In the genomic region with DNA sequence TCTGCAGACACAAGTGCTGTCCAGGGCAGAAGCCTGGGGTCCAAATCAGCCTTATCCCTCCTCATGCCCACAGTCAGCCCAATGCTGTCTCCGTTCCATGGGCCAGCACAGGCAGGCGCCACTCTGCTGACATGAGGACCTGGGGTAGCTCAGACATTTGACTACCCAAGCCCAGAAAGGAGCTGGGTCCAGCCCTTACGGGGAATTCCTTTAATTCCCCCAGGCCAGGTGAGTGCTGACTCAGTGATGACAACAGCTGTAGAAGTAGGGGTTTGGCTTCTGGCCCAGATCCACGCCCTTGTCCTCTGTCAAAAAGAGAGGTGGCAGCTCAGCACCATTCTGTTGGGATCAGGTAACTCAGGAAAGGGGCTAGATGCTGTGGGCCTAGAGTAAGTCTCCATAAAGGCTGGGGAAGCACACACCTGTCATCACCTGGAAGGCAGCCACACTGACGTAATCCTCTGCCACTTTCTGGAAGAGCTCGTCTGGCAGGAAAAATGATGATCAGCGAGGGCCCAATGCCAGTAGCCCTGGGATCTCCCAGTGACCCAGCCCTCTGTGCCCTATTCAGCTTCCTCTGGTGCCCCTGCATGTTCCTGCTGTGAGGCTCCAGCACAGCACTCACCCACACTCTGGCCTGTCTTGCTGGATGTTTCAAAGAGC, we compare ENCODE assay signal across 8 cellular contexts. TPM values are rescaled to one million over a fixed set of nuclear protein-coding genes. Genes with fewer than 3 reads are reported as not detected.
DNase-seq lines count a peak whose midpoint lies in the region; ATAC-seq and FAIRE-seq lines count a peak whose summit lies in the region.

No MANE protein-coding gene starts in this region.

- no peak overlapping the region for H3K27ac ChIP-seq in skeletal muscle tissue (ENCODE audit: low read depth, low read length)

- ATAC-seq in esophagus mucosa = peak; percentile 75

- DNase-seq in NCI-H2171 treated with DMSO at 0.1 percent for 48 hours (lab: John Stamatoyannopoulos, UW) (peak; percentile 70), NCI-H2171 (lab: John Stamatoyannopoulos, UW) (no peak), NCI-H345 treated with DMSO at 0.1 percent for 48 hours (lab: John Stamatoyannopoulos, UW; ENCODE audit: unreplicated experiment) (peak; percentile 93), HTR-8/SVneo (ENCODE audit: insufficient read length, low spot score) (no peak), HK-2 (ENCODE audit: unreplicated experiment) (no peak), GM19239 (ENCODE audit: insufficient read length, low spot score) (no peak)

- peaks cover 18 to 28% (median 28%) of the 10 kb centered on the region in 3 donors for H3K36me3 ChIP-seq in skeletal muscle tissue (ENCODE audit: control insufficient read depth in 3 of 3, insufficient read depth in 3 of 3, low read length in 3 of 3)

- H3K9me3 ChIP-seq in skeletal muscle tissue (ENCODE audit: control insufficient read depth in 3 of 3, low read length in 3 of 3) = no peaks in the 10 kb centered on the region

- H3K4me3 ChIP-seq in skeletal muscle tissue (ENCODE audit: low read length in 3 of 3) = peak overlapping the region in 1 of 3 donors; percentile 46

- no peaks in the 10 kb centered on the region for H3K27me3 ChIP-seq in skeletal muscle tissue (ENCODE audit: control insufficient read depth in 3 of 3, insufficient read depth in 3 of 3, low read length in 3 of 3)

- peaks cover 37 to 63% (median 42%) of the 10 kb centered on the region in 3 donors for H3K4me1 ChIP-seq in skeletal muscle tissue (ENCODE audit: control insufficient read depth in 3 of 3, insufficient read depth in 3 of 3, low read length in 3 of 3)

- FAIRE-seq in HTR-8/SVneo (lab: Jason Lieb, UNC) = no peak
- no peak for FAIRE-seq in GM19239 (lab: Jason Lieb, UNC)

- peak overlapping the region in 2 of 3 donors; percentile 35 to 96 for H3K9ac ChIP-seq in skeletal muscle tissue (ENCODE audit: low read depth in 1 of 3, low read length in 3 of 3)

RNA-seq across cellular contexts. Expression of gene RAB24, which starts 1.9 kb away (rescaled TPM):
- total RNA-seq in esophagus mucosa (31.8 TPM), skeletal muscle tissue (12.0 TPM)

RNA-seq across cellular contexts. Expression of gene PRELID1, which starts 2.0 kb away (rescaled TPM):
- total RNA-seq in esophagus mucosa (144 TPM), skeletal muscle tissue (39.1 TPM)

RNA-seq across cellular contexts. Expression of gene MXD3, which starts 10.1 kb away (rescaled TPM):
- 7.8 TPM for total RNA-seq in esophagus mucosa
- 5.7 TPM for total RNA-seq in skeletal muscle tissue

RNA-seq across cellular contexts. Expression of gene LMAN2, which starts 49.8 kb away (rescaled TPM):
- total RNA-seq in esophagus mucosa (162 TPM), skeletal muscle tissue (124 TPM)

RNA-seq across cellular contexts. Expression of gene RGS14, which starts 56.1 kb away (rescaled TPM):
- total RNA-seq in esophagus mucosa (59.5 TPM), skeletal muscle tissue (12.5 TPM)

Comparison
In these comparisons a context has a peak if more than half of its experiments do, and no peak if none do; other contexts are left out.
1. DNase-seq: peak in NCI-H2171 treated with DMSO at 0.1 percent for 48 hours (single experiment) and NCI-H345 treated with DMSO at 0.1 percent for 48 hours (single experiment); none in NCI-H2171 (single experiment), HTR-8/SVneo (single experiment), HK-2 (single experiment) and GM19239 (single experiment).